In genomic region chr2:106886916-106887758, GRCh38 we compare ENCODE assay signal across 8 cellular contexts. TPM values are rescaled to one million over a fixed set of nuclear protein-coding genes. Genes with fewer than 3 reads are reported as not detected.
DNase-seq lines count a peak whose midpoint lies in the region; ATAC-seq and TF ChIP-seq lines count a peak whose summit lies in the region.

No MANE protein-coding gene starts in this region.

- DNase-seq in NCI-H128 (lab: John Stamatoyannopoulos, UW; ENCODE audit: unreplicated experiment) (peak; percentile 53), endothelial cell (ENCODE audit: low spot score) (peak; percentile 53), SIG-M5 (lab: John Stamatoyannopoulos, UW) (no peak)
- no peak for DNase-seq in central memory CD4-positive, alpha-beta T cell

- H3K4me3 ChIP-seq in ACC112 (ENCODE audit: low read depth, low read length) (peak overlapping the region; percentile 54), muscle layer of colon (ENCODE audit: low read depth in 1 of 2, low read length in 2 of 2) (peak overlapping the region; percentile 64 to 87)

- no peak overlapping the region for H3K27ac ChIP-seq in ACC112 (ENCODE audit: low read depth, low read length)
- H3K27ac ChIP-seq in muscle layer of colon (ENCODE audit: low read depth, low read length) = peak overlapping the region; percentile 58

- H3K9me3 Mint-ChIP-seq in endothelial cell (ENCODE audit: unreplicated experiment) = no peaks in the 10 kb centered on the region

- peak overlapping the region; percentile 90 for H3K4me3 Mint-ChIP-seq in endothelial cell (ENCODE audit: unreplicated experiment)

- H3K27me3 ChIP-seq in ACC112 (ENCODE audit: insufficient read depth, low read length) (peaks cover 45% of the 10 kb centered on the region), muscle layer of colon (ENCODE audit: control insufficient read depth in 1 of 2, insufficient read depth in 2 of 2, low read length in 2 of 2) (peaks cover 0 to 24% of the 10 kb centered on the region in 2 donors)

- no peak overlapping the region for H3K9ac ChIP-seq in muscle layer of colon (ENCODE audit: low read length)

- ATAC-seq in GM21528 (IDR thresholded peaks at IDR 0.05; ENCODE audit: low FRiP score, unreplicated experiment) (no peak), GM21576 (IDR thresholded peaks at IDR 0.05; ENCODE audit: unreplicated experiment) (no peak)

- no peaks in the 10 kb centered on the region for H3K79me2 ChIP-seq in ACC112 (ENCODE audit: control insufficient read depth, insufficient read depth, low read length, unreplicated experiment)

- H3K27me3 Mint-ChIP-seq in endothelial cell (ENCODE audit: unreplicated experiment) = peaks cover 15% of the 10 kb centered on the region

- H3K27ac Mint-ChIP-seq in endothelial cell (ENCODE audit: unreplicated experiment) = no peak overlapping the region

- no peaks in the 10 kb centered on the region for H3K9me3 ChIP-seq in muscle layer of colon (ENCODE audit: low read length)

- TF ChIP-seq CTCF in endothelial cell (IDR thresholded peaks at IDR 0.05; ENCODE audit: unreplicated experiment) = no peak

- H3K4me1 ChIP-seq in ACC112 (ENCODE audit: control insufficient read depth, insufficient read depth, low read length, unreplicated experiment) (no peaks in the 10 kb centered on the region), muscle layer of colon (ENCODE audit: insufficient read depth, low read length) (peaks cover 5% of the 10 kb centered on the region)

- H3K36me3 ChIP-seq in ACC112 (ENCODE audit: insufficient read depth, low read length) (no peaks in the 10 kb centered on the region), muscle layer of colon (ENCODE audit: insufficient read depth, low read length) (no peaks in the 10 kb centered on the region)

- H3K4me1 Mint-ChIP-seq in endothelial cell (ENCODE audit: unreplicated experiment) = peaks cover 25% of the 10 kb centered on the region

- no peak overlapping the region for H2AFZ ChIP-seq in ACC112 (ENCODE audit: low read length, unreplicated experiment)

- H3K36me3 Mint-ChIP-seq in endothelial cell (ENCODE audit: low read depth, unreplicated experiment) = no peaks in the 10 kb centered on the region

RNA-seq across cellular contexts. Expression of gene ST6GAL2, which starts 1.2 kb away (rescaled TPM):
- total RNA-seq in endothelial cell (ENCODE audit: unreplicated experiment) = 10.9 TPM

Comparison
In these comparisons a context has a peak if more than half of its experiments do, and no peak if none do; other contexts are left out.
1. DNase-seq: peak in NCI-H128 (single experiment) and endothelial cell (single experiment); none in central memory CD4-positive, alpha-beta T cell (single experiment) and SIG-M5 (single experiment).